19 cellular contexts compared by ENCODE assay signal in genomic region chr4:184313058-184313709, GRCh38.
DNase-seq lines count a peak whose midpoint lies in the region; ATAC-seq and TF ChIP-seq lines count a peak whose summit lies in the region.
"Had no signal": no experiment of that assay in that cellular context is flagged by ENCODE, and none has a peak within 500 bp of the region (broad histone marks: within the 10 kb centered on the region; RNA-seq: fewer than 3 reads in every experiment).

No MANE protein-coding gene starts in this region.

- in situ Hi-C loops in GM18951 (cut with MboI; ENCODE audit: low sequenced_read_pairs, unreplicated experiment), result no loop called here

- peak overlapping the region; percentile 67 for H3K4me3 ChIP-seq in GM06990 (replicated peaks; ENCODE audit: low read depth, low read length)
- H3K4me3 ChIP-seq: heart left ventricle, pancreas, PC-9, right lobe of liver, SJCRH30, tibial artery had no signal

- peaks cover 84% of the 10 kb centered on the region for H3K4me1 Mint-ChIP-seq in activated CD8-positive, alpha-beta T cell treated with anti-CD3 and anti-CD28 coated beads for 36 hours (ENCODE audit: low read depth)
- H3K4me1 Mint-ChIP-seq in naive B cell, result peaks cover 58 to 85% (median 82%) of the 10 kb centered on the region in 3 donors

- CTCF ChIA-PET in activated CD8-positive, alpha-beta T cell treated with anti-CD3 and anti-CD28 coated beads for 36 hours (lab: Charles Lee), result interaction anchor here (0.7 to 4.3 kb wide), 8 partner anchors 12 to 205 kb away, joined by 3 to 18 read pairs (median 4); no protein-coding TSS in a partner anchor

- no peaks in the 10 kb centered on the region for H3K36me3 Mint-ChIP-seq in activated CD8-positive, alpha-beta T cell treated with anti-CD3 and anti-CD28 coated beads for 36 hours (ENCODE audit: low read depth)
- H3K36me3 Mint-ChIP-seq in naive B cell, result no peaks in the 10 kb centered on the region

- H3K4me3 Mint-ChIP-seq in activated CD8-positive, alpha-beta T cell treated with anti-CD3 and anti-CD28 coated beads for 36 hours, result peak overlapping the region; percentile 63
- H3K4me3 Mint-ChIP-seq in naive B cell, result peak overlapping the region in 4 of 8 donors; percentile 12 to 74 (median 36)

- peak; percentile 38 for ATAC-seq in activated CD8-positive, alpha-beta T cell treated with anti-CD3 and anti-CD28 coated beads for 36 hours
- no peak for ATAC-seq in naive B cell (ENCODE audit: low read depth in 2 of 2)
- ATAC-seq in left ventricle myocardium superior, result no peak
- ATAC-seq: pancreas had no signal

- POLR2A ChIA-PET in activated CD8-positive, alpha-beta T cell treated with anti-CD3 and anti-CD28 coated beads for 36 hours (lab: Charles Lee), result interaction anchor here (0.6 to 2.7 kb wide), 8 partner anchors 25 to 107 kb away, joined by 3 to 15 read pairs (median 4); no protein-coding TSS in a partner anchor

- no peak for DNase-seq in GM06990 (ENCODE audit: extremely low read depth, insufficient read length)
- peak; percentile 67 for DNase-seq in activated CD8-positive, alpha-beta T cell treated with anti-CD3 and anti-CD28 coated beads for 36 hours
- no peak for DNase-seq in naive B cell
- DNase-seq in left ventricle myocardium superior, result no peak
- DNase-seq in SIG-M5 (lab: John Stamatoyannopoulos, UW), result no peak
- no peak for DNase-seq in NCI-H226
- DNase-seq: activated gamma-delta T cell treated with Interleukin-2 at 50 U/mL for 16 hours, heart left ventricle, mammary epithelial cell, MM.1S, NCI-H146, NCI-H774, pancreas, PC-9, SJCRH30, tibial artery had no signal

- peak overlapping the region; percentile 95 for H3K27ac Mint-ChIP-seq in activated CD8-positive, alpha-beta T cell treated with anti-CD3 and anti-CD28 coated beads for 36 hours
- peak overlapping the region; percentile 93 to 100 (median 98) for H3K27ac Mint-ChIP-seq in naive B cell

- no peak for TF ChIP-seq CTCF in GM06990 (IDR thresholded peaks at IDR 0.05; ENCODE audit: insufficient read depth, low read length, poor library complexity, severe bottlenecking)
- TF ChIP-seq CTCF in activated CD8-positive, alpha-beta T cell treated with anti-CD3 and anti-CD28 coated beads for 36 hours (IDR thresholded peaks at IDR 0.05), result no peak

- TF ChIP-seq POLR2A in GM18951 (IDR thresholded peaks at IDR 0.05; ENCODE audit: extremely low read depth, insufficient read depth, insufficient read length), result peak; percentile 27

- peaks cover 2% of the 10 kb centered on the region; the same call in 1 of the 2 replicates for H3K36me3 ChIP-seq in GM06990 (ENCODE audit: control insufficient read depth, insufficient read depth, low read length)
- H3K36me3 ChIP-seq: heart left ventricle, pancreas, right lobe of liver, SJCRH30, tibial artery had no signal

- intact Hi-C loops in activated CD8-positive, alpha-beta T cell treated with anti-CD3 and anti-CD28 coated beads for 36 hours (cut with micrococcal nuclease), result loop anchor here (5.0 to 10.0 kb wide), 4 partner anchors 48 to 224 kb away; no protein-coding TSS in a partner anchor
- intact Hi-C loops in left ventricle myocardium superior (cut with micrococcal nuclease), result no loop called here

- no peaks in the 10 kb centered on the region for H3K27me3 ChIP-seq in GM06990 (replicated peaks; ENCODE audit: control insufficient read depth, insufficient read depth, low read length)
- H3K27me3 ChIP-seq: heart left ventricle, pancreas, right lobe of liver, SJCRH30, tibial artery had no signal

- no peaks in the 10 kb centered on the region for H3K9me3 Mint-ChIP-seq in activated CD8-positive, alpha-beta T cell treated with anti-CD3 and anti-CD28 coated beads for 36 hours
- H3K9me3 Mint-ChIP-seq in naive B cell, result no peaks in the 10 kb centered on the region
- H3K9me3 Mint-ChIP-seq: IgD-negative memory B cell had no signal

- H3K27me3 Mint-ChIP-seq in activated CD8-positive, alpha-beta T cell treated with anti-CD3 and anti-CD28 coated beads for 36 hours, result no peaks in the 10 kb centered on the region
- no peaks in the 10 kb centered on the region for H3K27me3 Mint-ChIP-seq in naive B cell
- H3K27me3 Mint-ChIP-seq: IgD-negative memory B cell had no signal
